In the genomic region with DNA sequence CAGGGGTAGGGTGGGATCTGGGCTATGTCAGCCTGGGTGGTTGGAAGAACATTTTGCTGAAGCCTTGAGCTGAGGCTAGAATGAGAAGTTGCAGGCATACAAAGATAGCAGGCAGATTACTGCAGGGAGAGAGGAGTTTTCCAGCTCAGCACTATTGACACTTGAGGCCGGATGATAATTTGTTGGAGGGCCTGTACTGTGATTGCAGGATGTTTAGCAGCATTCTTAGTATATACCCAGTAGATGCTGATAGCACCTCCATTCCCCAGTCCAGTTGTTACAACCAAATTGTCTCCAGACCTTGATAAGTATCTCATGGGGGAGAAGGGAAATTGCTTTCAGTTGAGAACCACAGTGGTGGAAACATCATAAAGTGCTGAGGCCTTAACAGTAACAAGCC, we compare ENCODE assay signal across 15 cellular contexts.
DNase-seq lines count a peak whose midpoint lies in the region; ATAC-seq and TF ChIP-seq lines count a peak whose summit lies in the region.
"Had no signal": no experiment of that assay in that cellular context is flagged by ENCODE, and none has a peak within 500 bp of the region (broad histone marks: within the 10 kb centered on the region; RNA-seq: fewer than 3 reads in every experiment).

No MANE protein-coding gene starts in this region.

- H3K36me3 ChIP-seq in mesenchymal stem cell (ENCODE audit: control insufficient read depth in 1 of 2, insufficient read depth in 2 of 2, low read depth in 1 of 2, low read length in 2 of 2), result no peaks in the 10 kb centered on the region
- no peaks in the 10 kb centered on the region for H3K36me3 ChIP-seq in naive thymus-derived CD4-positive, alpha-beta T cell (ENCODE audit: control insufficient read depth in 2 of 3, insufficient read depth in 3 of 3, low read length in 3 of 3)
- H3K36me3 ChIP-seq: BLaER1, HAP-1 had no signal

- no peak overlapping the region for H2BK15ac ChIP-seq in mesenchymal stem cell (ENCODE audit: low read depth, poor library complexity, severe bottlenecking)

- H4K91ac ChIP-seq in mesenchymal stem cell (ENCODE audit: low read length), result no peak overlapping the region

- no peak overlapping the region for H2BK5ac ChIP-seq in mesenchymal stem cell (ENCODE audit: low read depth, low read length, poor library complexity, severe bottlenecking)

- H3K18ac ChIP-seq in mesenchymal stem cell (ENCODE audit: low read depth in 1 of 2, low read length in 2 of 2), result no peak overlapping the region

- intact Hi-C loops in naive thymus-derived CD4-positive, alpha-beta T cell (cut with micrococcal nuclease), result no loop called here

- H3K27ac Mint-ChIP-seq in nephron progenitor cell, result peak overlapping the region; percentile 18
- H3K27ac Mint-ChIP-seq in naive thymus-derived CD4-positive, alpha-beta T cell, result no peak overlapping the region
- H3K27ac Mint-ChIP-seq: CD8-positive, alpha-beta memory T cell had no signal

- 0% methylated on average over 1 of the region's 1 CpG for WGBS in mesenchymal stem cell

- no peaks in the 10 kb centered on the region for H3K27me3 ChIP-seq in mesenchymal stem cell (ENCODE audit: control insufficient read depth in 1 of 2, insufficient read depth in 1 of 2, low read length in 2 of 2)
- H3K27me3 ChIP-seq in naive thymus-derived CD4-positive, alpha-beta T cell (ENCODE audit: control insufficient read depth in 2 of 2, insufficient read depth in 2 of 2, low read length in 2 of 2), result no peaks in the 10 kb centered on the region
- H3K27me3 ChIP-seq: BLaER1 had no signal

- DNase-seq in mesenchymal stem cell (peak; percentile 30), nephron progenitor cell (no peak), SHP77 (lab: John Stamatoyannopoulos, UW) (no peak)
- DNase-seq in naive thymus-derived CD4-positive, alpha-beta T cell, result no peak
- DNase-seq: Caco-2; CD8-positive, alpha-beta memory T cell; DND-41; GDM1; GOT3; IMR-90 had no signal

- POLR2A ChIA-PET in naive thymus-derived CD4-positive, alpha-beta T cell (lab: Charles Lee), result no interaction called here

- H3K14ac ChIP-seq in mesenchymal stem cell (ENCODE audit: low read length in 2 of 2), result no peak overlapping the region

- H3K9me3 Mint-ChIP-seq in nephron progenitor cell, result no peaks in the 10 kb centered on the region
- peaks cover 0 to 30% (median 4%) of the 10 kb centered on the region in 11 donors for H3K9me3 Mint-ChIP-seq in naive thymus-derived CD4-positive, alpha-beta T cell

- H3K4me3 Mint-ChIP-seq in nephron progenitor cell, result no peak overlapping the region
- H3K4me3 Mint-ChIP-seq in naive thymus-derived CD4-positive, alpha-beta T cell, result no peak overlapping the region
- H3K4me3 Mint-ChIP-seq: CD8-positive, alpha-beta memory T cell had no signal

- H2BK12ac ChIP-seq in mesenchymal stem cell (ENCODE audit: low read length in 2 of 2), result no peak overlapping the region

- CTCF ChIA-PET in naive thymus-derived CD4-positive, alpha-beta T cell (lab: Charles Lee), result no interaction called here

- no peak overlapping the region for H2AK5ac ChIP-seq in mesenchymal stem cell (ENCODE audit: low read length, severe bottlenecking)

- H4K8ac ChIP-seq in mesenchymal stem cell (ENCODE audit: low read length), result no peak overlapping the region

- H3K27me3 Mint-ChIP-seq in nephron progenitor cell (ENCODE audit: low read depth, poor library complexity), result peaks cover 3% of the 10 kb centered on the region
- H3K27me3 Mint-ChIP-seq in naive thymus-derived CD4-positive, alpha-beta T cell, result no peaks in the 10 kb centered on the region
- H3K27me3 Mint-ChIP-seq: CD8-positive, alpha-beta memory T cell had no signal

- H3K27ac ChIP-seq in mesenchymal stem cell (ENCODE audit: low read length, poor library complexity, severe bottlenecking), result peak overlapping the region; percentile 5
- H3K27ac ChIP-seq in naive thymus-derived CD4-positive, alpha-beta T cell (ENCODE audit: low read depth, low read length), result no peak overlapping the region
- H3K27ac ChIP-seq: A549, BLaER1 had no signal

- no peak overlapping the region for H2AFZ ChIP-seq in mesenchymal stem cell (ENCODE audit: low read depth, low read length)

- peaks cover 3% of the 10 kb centered on the region for H3K4me1 ChIP-seq in mesenchymal stem cell (ENCODE audit: control insufficient read depth, insufficient read depth, low read depth, low read length)
- no peaks in the 10 kb centered on the region for H3K4me1 ChIP-seq in naive thymus-derived CD4-positive, alpha-beta T cell (ENCODE audit: control insufficient read depth in 2 of 2, insufficient read depth in 2 of 2, low read length in 2 of 2)
- H3K4me1 ChIP-seq: A549, BLaER1, Caco-2, HAP-1 had no signal

- H2BK120ac ChIP-seq in mesenchymal stem cell (ENCODE audit: low read depth, low read length), result no peak overlapping the region

- no peaks in the 10 kb centered on the region for H3K79me1 ChIP-seq in mesenchymal stem cell (replicated peaks; ENCODE audit: low read length, poor library complexity, severe bottlenecking)

- H3K36me3 Mint-ChIP-seq in nephron progenitor cell (ENCODE audit: low read depth), result no peaks in the 10 kb centered on the region
- H3K36me3 Mint-ChIP-seq in naive thymus-derived CD4-positive, alpha-beta T cell, result no peaks in the 10 kb centered on the region
- H3K36me3 Mint-ChIP-seq: CD8-positive, alpha-beta memory T cell had no signal

- peaks cover 8% of the 10 kb centered on the region for H3K4me1 Mint-ChIP-seq in nephron progenitor cell
- H3K4me1 Mint-ChIP-seq in naive thymus-derived CD4-positive, alpha-beta T cell, result peaks cover 0 to 2% (median 0%) of the 10 kb centered on the region in 7 donors
- H3K4me1 Mint-ChIP-seq: CD8-positive, alpha-beta memory T cell had no signal

- H3K23ac ChIP-seq in mesenchymal stem cell (ENCODE audit: low read length in 2 of 2), result no peak overlapping the region

- no peak overlapping the region for H3K4me2 ChIP-seq in mesenchymal stem cell (ENCODE audit: low read length, poor library complexity, severe bottlenecking)
- H3K4me2 ChIP-seq: A549, BLaER1 had no signal

- H3K4me3 ChIP-seq in mesenchymal stem cell (ENCODE audit: insufficient read depth in 1 of 2, low read depth in 1 of 2, low read length in 2 of 2), result no peak overlapping the region
- H3K4me3 ChIP-seq in naive thymus-derived CD4-positive, alpha-beta T cell (ENCODE audit: low read length), result no peak overlapping the region
- H3K4me3 ChIP-seq: A549, BLaER1, HAP-1 had no signal

- peaks cover 6% of the 10 kb centered on the region for H3K9me3 ChIP-seq in mesenchymal stem cell (ENCODE audit: control insufficient read depth, low read length)
- H3K9me3 ChIP-seq in naive thymus-derived CD4-positive, alpha-beta T cell (ENCODE audit: control insufficient read depth in 2 of 3, low read length in 3 of 3), result no peaks in the 10 kb centered on the region
- H3K9me3 ChIP-seq: A549, BLaER1, Caco-2, HAP-1 had no signal

- no peak for ATAC-seq in SK-N-SH treated with all-trans-retinoic acid at 6 μM for 48 hours
- no peak for ATAC-seq in GM21360 (IDR thresholded peaks at IDR 0.05; ENCODE audit: unreplicated experiment)
- no peak for ATAC-seq in naive thymus-derived CD4-positive, alpha-beta T cell
- ATAC-seq: A549 had no signal

- TF ChIP-seq CTCF in nephron progenitor cell (IDR thresholded peaks at IDR 0.05), result no peak

- H3K9ac ChIP-seq in mesenchymal stem cell (ENCODE audit: low read length), result no peak overlapping the region
- H3K9ac ChIP-seq: BLaER1 had no signal

- no peak overlapping the region for H3K4ac ChIP-seq in mesenchymal stem cell (ENCODE audit: low read depth in 1 of 2, low read length in 2 of 2)

TF ChIP-seq in SK-N-SH treated with all-trans-retinoic acid at 6 μM for 48 hours, 23 proteins besides CTCF, POLR2A, EP300 and RAD21:
- no peak for TF ChIP-seq ZNF565 (CRISPR knock-in tag; conservative IDR thresholded peaks at IDR 0.05; ENCODE audit: low read depth)
- TF ChIP-seq ZFP3 (CRISPR knock-in tag; IDR thresholded peaks at IDR 0.05), result peak; percentile 74
TF ChIP-seq in SK-N-SH treated with all-trans-retinoic acid at 6 μM for 48 hours: peak in this region for 1.
